ENCODE assay signal across 32 cellular contexts in genomic region chr14:78188882-78189281, GRCh38.
"Had no signal": no experiment of that assay in that cellular context is flagged by ENCODE, and none has a peak within 500 bp of the region (broad histone marks: within the 10 kb centered on the region; RNA-seq: fewer than 3 reads in every experiment).

No MANE protein-coding gene starts in this region.

- H3K27me3 Mint-ChIP-seq: activated naive CD4-positive, alpha-beta T cell treated with anti-CD3 and anti-CD28 coated beads, Interleukin-2, amount 10 ng/mL, durations not matched to agents 7 days and 5 days; activated naive CD4-positive, alpha-beta T cell treated with anti-CD3 and anti-CD28 coated beads, Interleukin-2, amount 50 U/mL, for 24 hours; activated naive CD8-positive, alpha-beta T cell treated with anti-CD3 and anti-CD28 coated beads, Interleukin-2, amount 10 ng/mL, durations not matched to agents 7 days and 5 days; activated naive CD8-positive, alpha-beta T cell treated with anti-CD3 and anti-CD28 coated beads, Interleukin-2, amount 50 U/mL, for 24 hours had no signal

- H3K9me3 Mint-ChIP-seq: activated naive CD4-positive, alpha-beta T cell treated with anti-CD3 and anti-CD28 coated beads for 36 hours; activated naive CD8-positive, alpha-beta T cell treated with anti-CD3 and anti-CD28 coated beads for 36 hours; activated naive CD8-positive, alpha-beta T cell treated with anti-CD3 and anti-CD28 coated beads, Interleukin-2, amount 10 ng/mL, durations not matched to agents 7 days and 5 days; activated naive CD8-positive, alpha-beta T cell treated with anti-CD3 and anti-CD28 coated beads, Interleukin-2, amount 50 U/mL, for 24 hours; activated T-cell treated with anti-CD3 and anti-CD28 coated beads, Interleukin-2, amount 50 U/mL, for 24 hours; activated T-cell treated with anti-CD3 and anti-CD28 coated beads, Interleukin-2, amount 50 U/mL, for 4 hours; activated T-cell treated with anti-CD3 and anti-CD28 coated beads, Interleukin-2, amount 50 U/mL, for 72 hours; activated T-helper 1 cell treated with anti-CD3 and anti-CD28 coated beads, Interleukin-12 subunit alpha, Interleukin-12 subunit beta, Interleukin-2, Interleukin-4 antibody, amounts not matched to agents 30 ng/mL and 10 ng/mL and 1 ng/mL, durations not matched to agents 14 hours and 24 hours and 36 hours; activated T-helper 17 cell treated with anti-CD3 and anti-CD28 coated beads, Interleukin-2, amount 50 U/mL, for 72 hours; activated T-helper 2 cell treated with anti-CD3 and anti-CD28 coated beads, Interferon-gamma antibody, Interleukin-2, Interleukin-4, amounts not matched to agents 10 μg/mL and 5 μg/mL and 100 μg/mL, durations not matched to agents 14 hours and 24 hours and 36 hours; brain had no signal

- H3K4me3 Mint-ChIP-seq: activated naive CD4-positive, alpha-beta T cell treated with anti-CD3 and anti-CD28 coated beads for 36 hours; activated naive CD4-positive, alpha-beta T cell treated with anti-CD3 and anti-CD28 coated beads, Interleukin-2, amount 10 ng/mL, durations not matched to agents 7 days and 5 days; activated naive CD4-positive, alpha-beta T cell treated with anti-CD3 and anti-CD28 coated beads, Interleukin-2, amount 50 U/mL, for 24 hours; activated naive CD8-positive, alpha-beta T cell; activated naive CD8-positive, alpha-beta T cell treated with anti-CD3 and anti-CD28 coated beads for 36 hours; activated naive CD8-positive, alpha-beta T cell treated with anti-CD3 and anti-CD28 coated beads, Interleukin-2, amount 10 ng/mL, durations not matched to agents 7 days and 5 days; activated naive CD8-positive, alpha-beta T cell treated with anti-CD3 and anti-CD28 coated beads, Interleukin-2, amount 50 U/mL, for 24 hours; activated T-cell treated with anti-CD3 and anti-CD28 coated beads, Interleukin-2, amount 50 U/mL, for 24 hours; activated T-cell treated with anti-CD3 and anti-CD28 coated beads, Interleukin-2, amount 50 U/mL, for 4 hours; activated T-cell treated with anti-CD3 and anti-CD28 coated beads, Interleukin-2, amount 50 U/mL, for 72 hours; activated T-helper 1 cell treated with anti-CD3 and anti-CD28 coated beads, Interleukin-12 subunit alpha, Interleukin-12 subunit beta, Interleukin-2, Interleukin-4 antibody, amounts not matched to agents 30 ng/mL and 10 ng/mL and 1 ng/mL, durations not matched to agents 14 hours and 24 hours and 36 hours; activated T-helper 17 cell treated with anti-CD3 and anti-CD28 coated beads, Interleukin-2, amount 50 U/mL, for 72 hours; brain; central memory CD8-positive, alpha-beta T cell had no signal

- H3K27ac Mint-ChIP-seq: activated naive CD4-positive, alpha-beta T cell treated with anti-CD3 and anti-CD28 coated beads for 36 hours; activated naive CD4-positive, alpha-beta T cell treated with anti-CD3 and anti-CD28 coated beads, Interleukin-2, amount 10 ng/mL, durations not matched to agents 7 days and 5 days; activated naive CD4-positive, alpha-beta T cell treated with anti-CD3 and anti-CD28 coated beads, Interleukin-2, amount 50 U/mL, for 24 hours; activated naive CD4-positive, alpha-beta T cell treated with anti-CD3 and anti-CD28 coated beads, Interleukin-2, amount 50 U/mL, for 72 hours; activated naive CD8-positive, alpha-beta T cell; activated naive CD8-positive, alpha-beta T cell treated with anti-CD3 and anti-CD28 coated beads for 36 hours; activated naive CD8-positive, alpha-beta T cell treated with anti-CD3 and anti-CD28 coated beads, Interleukin-2, amount 10 ng/mL, durations not matched to agents 7 days and 5 days; activated naive CD8-positive, alpha-beta T cell treated with anti-CD3 and anti-CD28 coated beads, Interleukin-2, amount 50 U/mL, for 24 hours; activated T-cell treated with anti-CD3 and anti-CD28 coated beads, Interleukin-2, amount 50 U/mL, for 24 hours; activated T-cell treated with anti-CD3 and anti-CD28 coated beads, Interleukin-2, amount 50 U/mL, for 72 hours; activated T-helper 1 cell treated with anti-CD3 and anti-CD28 coated beads, Interleukin-12 subunit alpha, Interleukin-12 subunit beta, Interleukin-2, Interleukin-4 antibody, amounts not matched to agents 30 ng/mL and 10 ng/mL and 1 ng/mL, durations not matched to agents 14 hours and 24 hours and 36 hours; activated T-helper 17 cell treated with anti-CD3 and anti-CD28 coated beads, Interleukin-2, amount 50 U/mL, for 72 hours; activated T-helper 2 cell treated with anti-CD3 and anti-CD28 coated beads, Interferon-gamma antibody, Interleukin-2, Interleukin-4, amounts not matched to agents 10 μg/mL and 5 μg/mL and 100 μg/mL, durations not matched to agents 14 hours and 24 hours and 36 hours; brain had no signal

- H3K4me1 Mint-ChIP-seq: activated naive CD4-positive, alpha-beta T cell treated with anti-CD3 and anti-CD28 coated beads, Interleukin-2, amount 10 ng/mL, durations not matched to agents 7 days and 5 days; activated naive CD4-positive, alpha-beta T cell treated with anti-CD3 and anti-CD28 coated beads, Interleukin-2, amount 50 U/mL, for 24 hours; activated naive CD8-positive, alpha-beta T cell treated with anti-CD3 and anti-CD28 coated beads for 36 hours; activated naive CD8-positive, alpha-beta T cell treated with anti-CD3 and anti-CD28 coated beads, Interleukin-2, amount 10 ng/mL, durations not matched to agents 7 days and 5 days; activated naive CD8-positive, alpha-beta T cell treated with anti-CD3 and anti-CD28 coated beads, Interleukin-2, amount 50 U/mL, for 24 hours; activated T-helper 17 cell treated with anti-CD3 and anti-CD28 coated beads, Interleukin-2, amount 50 U/mL, for 72 hours; central memory CD8-positive, alpha-beta T cell had no signal

- H3K36me3 Mint-ChIP-seq: activated naive CD4-positive, alpha-beta T cell treated with anti-CD3 and anti-CD28 coated beads, Interleukin-2, amount 10 ng/mL, durations not matched to agents 7 days and 5 days; activated naive CD4-positive, alpha-beta T cell treated with anti-CD3 and anti-CD28 coated beads, Interleukin-2, amount 50 U/mL, for 24 hours; activated naive CD4-positive, alpha-beta T cell treated with anti-CD3 and anti-CD28 coated beads, Interleukin-2, amount 50 U/mL, for 72 hours; activated naive CD8-positive, alpha-beta T cell; activated naive CD8-positive, alpha-beta T cell treated with anti-CD3 and anti-CD28 coated beads for 36 hours; activated naive CD8-positive, alpha-beta T cell treated with anti-CD3 and anti-CD28 coated beads, Interleukin-2, amount 10 ng/mL, durations not matched to agents 7 days and 5 days had no signal

- DNase-seq: activated effector memory CD4-positive, alpha-beta T cell treated with anti-CD3 and anti-CD28 coated beads, Interleukin-2, amount 50 U/mL, for 16 hours; activated effector memory CD4-positive, alpha-beta T cell treated with Interleukin-2 at 50 U/mL for 16 hours; activated gamma-delta T cell; activated gamma-delta T cell treated with Interleukin-2 at 50 U/mL for 16 hours; activated naive CD4-positive, alpha-beta T cell; activated naive CD4-positive, alpha-beta T cell treated with anti-CD3 and anti-CD28 coated beads for 36 hours; activated naive CD4-positive, alpha-beta T cell treated with anti-CD3 and anti-CD28 coated beads, Interleukin-2, amount 10 ng/mL, durations not matched to agents 7 days and 5 days; activated naive CD4-positive, alpha-beta T cell treated with anti-CD3 and anti-CD28 coated beads, Interleukin-2, amount 50 U/mL, for 16 hours; activated naive CD4-positive, alpha-beta T cell treated with Interleukin-2 at 50 U/mL for 16 hours; activated naive CD8-positive, alpha-beta T cell treated with anti-CD3 and anti-CD28 coated beads for 36 hours; activated naive CD8-positive, alpha-beta T cell treated with anti-CD3 and anti-CD28 coated beads, Interleukin-2, amount 10 ng/mL, durations not matched to agents 7 days and 5 days; activated naive CD8-positive, alpha-beta T cell treated with anti-CD3 and anti-CD28 coated beads, Interleukin-2, amount 50 U/mL, for 24 hours; activated T-cell treated with anti-CD3 and anti-CD28 coated beads, Interleukin-2, amount 50 U/mL, for 1 hour; activated T-cell treated with anti-CD3 and anti-CD28 coated beads, Interleukin-2, amount 50 U/mL, for 24 hours; activated T-cell treated with anti-CD3 and anti-CD28 coated beads, Interleukin-2, amount 50 U/mL, for 4 hours; activated T-cell treated with anti-CD3 and anti-CD28 coated beads, Interleukin-2, amount 50 U/mL, for 48 hours; activated T-cell treated with anti-CD3 and anti-CD28 coated beads, Interleukin-2, amount 50 U/mL, for 72 hours; adrenal gland; amniotic stem cell; aorta; body of pancreas; brain microvascular endothelial cell; central memory CD4-positive, alpha-beta T cell; cerebellar nuclear complex had no signal
